ENCODE assay signal across 3 cellular contexts in genomic region chr1:87466621-87467020, GRCh38.
"Had no signal": no experiment of that assay in that cellular context is flagged by ENCODE, and none has a peak within 500 bp of the region (broad histone marks: within the 10 kb centered on the region; RNA-seq: fewer than 3 reads in every experiment).

No MANE protein-coding gene starts in this region.

- DNase-seq: GDM1, GF-D8 had no signal

- ATAC-seq: GM12878 had no signal

- H3K4me3 ChIP-seq: GM12878 had no signal
